ENCODE assay signal across 9 cellular contexts in the genomic region with DNA sequence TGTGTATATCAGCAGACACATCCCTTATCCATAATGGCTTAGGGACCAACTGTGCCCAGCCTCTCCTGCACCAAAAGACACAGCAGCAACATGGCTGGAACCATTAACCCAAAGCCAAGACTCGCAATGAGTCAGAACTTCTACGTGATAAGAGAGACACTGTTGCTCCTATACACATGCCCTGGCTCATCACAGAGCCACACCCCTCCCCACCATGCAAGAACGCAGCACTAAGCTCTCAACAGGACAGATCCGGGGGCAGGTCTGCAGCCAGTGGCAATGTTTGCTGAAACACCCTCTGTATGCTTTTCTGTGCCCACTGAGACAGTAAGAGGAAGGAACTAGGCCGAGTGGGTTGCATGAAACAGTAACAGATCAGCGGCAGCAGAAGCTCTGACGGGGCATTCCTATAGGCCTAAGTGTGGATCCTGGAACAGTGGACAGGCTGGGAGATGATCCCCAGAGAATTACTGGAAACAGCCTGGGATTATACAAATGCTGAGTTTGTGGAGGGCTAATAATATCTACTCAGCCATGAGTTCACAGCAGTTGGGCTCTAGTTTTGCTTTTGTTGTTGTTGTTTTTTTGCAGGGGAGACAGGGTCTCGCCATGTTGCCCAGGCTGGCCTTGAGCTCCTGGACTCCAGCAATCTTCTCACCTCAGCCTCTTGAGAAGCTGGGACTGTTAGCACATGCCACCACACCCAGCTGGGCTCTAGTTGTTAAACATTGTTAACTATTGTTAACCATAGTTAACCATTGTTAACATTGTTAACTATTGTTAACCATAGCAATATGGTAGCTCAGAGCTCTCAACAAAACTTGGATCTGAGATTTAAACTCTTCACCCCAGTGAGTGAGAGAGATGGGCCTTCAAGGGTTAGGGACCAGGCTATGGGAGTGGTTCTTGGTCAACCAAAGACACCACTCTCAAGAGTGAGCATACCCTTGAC. TPM values are rescaled to one million over a fixed set of nuclear protein-coding genes. Genes with fewer than 3 reads are reported as not detected.
A peak's percentile ranks its signal among the peaks of the same experiment; 100 is the strongest.
DNase-seq lines count a peak whose midpoint lies in the region; ATAC-seq and TF ChIP-seq lines count a peak whose summit lies in the region.
"Had no signal": no experiment of that assay in that cellular context is flagged by ENCODE, and none has a peak within 500 bp of the region (broad histone marks: within the 10 kb centered on the region; RNA-seq: fewer than 3 reads in every experiment).

No MANE protein-coding gene starts in this region.

- peaks cover 19% of the 10 kb centered on the region for H3K4me1 ChIP-seq in CD8-positive, alpha-beta memory T cell (ENCODE audit: insufficient read depth, low read length)
- H3K4me1 ChIP-seq in GM23248 (ENCODE audit: insufficient read depth) (peaks cover 22% of the 10 kb centered on the region), RWPE2 (ENCODE audit: insufficient read depth, poor library complexity, severe bottlenecking) (peaks cover 14% of the 10 kb centered on the region)

- in situ Hi-C loops in GM23248 (cut with MboI): no loop called here

- no peaks in the 10 kb centered on the region for H3K9me2 ChIP-seq in GM23248 (ENCODE audit: insufficient read depth)

- peaks cover 0 to 3% of the 10 kb centered on the region in 2 donors for H3K27me3 Mint-ChIP-seq in CD8-positive, alpha-beta memory T cell
- H3K27me3 Mint-ChIP-seq: activated naive CD8-positive, alpha-beta T cell had no signal

- CTCF ChIA-PET in CD8-positive, alpha-beta memory T cell (lab: Charles Lee): interaction anchor here (0.7 to 1.9 kb wide), 4 partner anchors 11 to 100 kb away, joined by 3 to 6 read pairs (median 5); no protein-coding TSS in a partner anchor

- H3K4me3 ChIP-seq in CD8-positive, alpha-beta memory T cell (ENCODE audit: low read length): no peak overlapping the region
- H3K4me3 ChIP-seq in GM23248 (no peak overlapping the region), RWPE2 (ENCODE audit: severe bottlenecking) (no peak overlapping the region)

- peaks cover 26 to 85% (median 29%) of the 10 kb centered on the region in 3 donors for H3K36me3 Mint-ChIP-seq in CD8-positive, alpha-beta memory T cell

- no peak overlapping the region for H2AFZ ChIP-seq in GM23248

- H3K79me2 ChIP-seq in GM23248 (ENCODE audit: insufficient read depth): peaks cover 100% of the 10 kb centered on the region

- no peak overlapping the region for H3K9ac ChIP-seq in GM23248

- POLR2A ChIA-PET in CD8-positive, alpha-beta memory T cell (lab: Charles Lee): no interaction called here

- no peaks in the 10 kb centered on the region for H3K27me3 ChIP-seq in CD8-positive, alpha-beta memory T cell (ENCODE audit: insufficient read depth, low read length, poor library complexity, severe bottlenecking)
- H3K27me3 ChIP-seq in GM23248 (replicated peaks; ENCODE audit: insufficient read depth) (no peaks in the 10 kb centered on the region), RWPE2 (ENCODE audit: insufficient read depth, poor library complexity, severe bottlenecking) (no peaks in the 10 kb centered on the region)

- DNase-seq in CD8-positive, alpha-beta memory T cell: no peak
- DNase-seq in GM23248: peak; percentile 65
- DNase-seq in RWPE2 (ENCODE audit: low spot score): no peak
- peak; percentile 79 for DNase-seq in kidney tubule cell (ENCODE audit: low spot score)
- no peak for DNase-seq in NCI-H345 treated with DMSO at 0.1 percent for 48 hours (lab: John Stamatoyannopoulos, UW; ENCODE audit: unreplicated experiment)
- no peak for DNase-seq in SIG-M5 treated with dmso at 0.1 percent for 504 hours (lab: John Stamatoyannopoulos, UW; ENCODE audit: unreplicated experiment)
- no peak for DNase-seq in D341Med (ENCODE audit: low spot score)
- DNase-seq in NCI-H526 treated with DMSO at 0.1 percent for 48 hours (lab: John Stamatoyannopoulos, UW): no peak

- no peak overlapping the region for H3K27ac ChIP-seq in CD8-positive, alpha-beta memory T cell (ENCODE audit: low read depth, low read length)
- H3K27ac ChIP-seq in GM23248 (peak overlapping the region; percentile 3; the same call in 1 of the 2 replicates), RWPE2 (ENCODE audit: poor library complexity, severe bottlenecking) (no peak overlapping the region)

- 68 to 72% methylated on average over 8 of the region's 8 CpGs for WGBS in GM23248 (ENCODE audit: low coverage in 1 of 2, low lambda C conversion rate in 2 of 2, missing lambda C conversion rate in 2 of 2), 2 experiments

- no peaks in the 10 kb centered on the region for H4K20me1 ChIP-seq in GM23248 (ENCODE audit: insufficient read depth)

- peaks cover 70 to 78% (median 74%) of the 10 kb centered on the region in 3 donors for H3K4me1 Mint-ChIP-seq in CD8-positive, alpha-beta memory T cell

- H3K27ac Mint-ChIP-seq in CD8-positive, alpha-beta memory T cell: peak overlapping the region; percentile 35 to 89 (median 68)

- H3K9me3 ChIP-seq in CD8-positive, alpha-beta memory T cell (ENCODE audit: low read length): no peaks in the 10 kb centered on the region
- H3K9me3 ChIP-seq in GM23248 (ENCODE audit: low read depth) (no peaks in the 10 kb centered on the region), RWPE2 (ENCODE audit: severe bottlenecking) (no peaks in the 10 kb centered on the region)

- peaks cover 35% of the 10 kb centered on the region for H3K36me3 ChIP-seq in CD8-positive, alpha-beta memory T cell (ENCODE audit: insufficient read depth, low read length)
- H3K36me3 ChIP-seq in GM23248 (ENCODE audit: low read depth) (peaks cover 19% of the 10 kb centered on the region), RWPE2 (ENCODE audit: low read depth) (peaks cover 84% of the 10 kb centered on the region)

- no peak for TF ChIP-seq CTCF in RWPE2 (IDR thresholded peaks at IDR 0.05; ENCODE audit: poor library complexity, severe bottlenecking)

- no peaks in the 10 kb centered on the region for H3K9me3 Mint-ChIP-seq in CD8-positive, alpha-beta memory T cell

- peak overlapping the region in 1 of 7 donors; percentile 35 for H3K4me3 Mint-ChIP-seq in CD8-positive, alpha-beta memory T cell
- H3K4me3 Mint-ChIP-seq: activated naive CD8-positive, alpha-beta T cell had no signal

- peaks cover 39% of the 10 kb centered on the region; the same call in 1 of the 2 replicates for H3F3A ChIP-seq in GM23248 (ENCODE audit: insufficient read depth)

- peak; percentile 39; the same call in 2 of the 3 replicates for ATAC-seq in RWPE2 (ENCODE audit: low read depth)

- H3K4me2 ChIP-seq in GM23248 (ENCODE audit: unreplicated experiment): no peak overlapping the region

RNA-seq across cellular contexts. Expression of a gene that starts 41.0 kb away (rescaled TPM):
- 10 to 100 TPM; 38.0 to 38.3 TPM for total RNA-seq in CD8-positive, alpha-beta memory T cell
- polyA plus RNA-seq in CD8-positive, alpha-beta memory T cell: 41.6 TPM
- total RNA-seq in GM23248 (2014; rRNA removed; shearing (Covaris generic)): 70.8 and 74.3 TPM in 2 replicates
- polyA plus RNA-seq in GM23248 (2016; fragmentation: Nextera tagmentation; extraction: Ambion mirVana): 139 and 140 TPM in 2 replicates

RNA-seq across cellular contexts. Expression of a gene that starts 49.7 kb away (rescaled TPM):
- 10 to 100 TPM; 27.5 to 27.6 TPM for total RNA-seq in CD8-positive, alpha-beta memory T cell
- 21.2 TPM for polyA plus RNA-seq in CD8-positive, alpha-beta memory T cell
- 23.1 and 26.3 TPM in 2 replicates for total RNA-seq in GM23248 (2014; rRNA removed; shearing (Covaris generic))
- polyA plus RNA-seq in GM23248 (2016; fragmentation: Nextera tagmentation; extraction: Ambion mirVana): 18.6 and 20.9 TPM in 2 replicates

Comparison
In these comparisons a context has a peak if more than half of its experiments do, and no peak if none do; other contexts are left out.
1. DNase-seq: peak in GM23248 (single experiment) and kidney tubule cell (single experiment); none in CD8-positive, alpha-beta memory T cell (0 of 5), RWPE2 (single experiment), NCI-H345 treated with DMSO at 0.1 percent for 48 hours (single experiment), SIG-M5 treated with dmso at 0.1 percent for 504 hours (single experiment), D341Med (single experiment) and NCI-H526 treated with DMSO at 0.1 percent for 48 hours (single experiment).